In genomic region chr2:209771474-209772292, GRCh38 we compare ENCODE assay signal across 8 cellular contexts. TPM values are rescaled to one million over a fixed set of nuclear protein-coding genes. Genes with fewer than 3 reads are reported as not detected.
DNase-seq lines count a peak whose midpoint lies in the region; ATAC-seq and TF ChIP-seq lines count a peak whose summit lies in the region.

A gene with protein sequence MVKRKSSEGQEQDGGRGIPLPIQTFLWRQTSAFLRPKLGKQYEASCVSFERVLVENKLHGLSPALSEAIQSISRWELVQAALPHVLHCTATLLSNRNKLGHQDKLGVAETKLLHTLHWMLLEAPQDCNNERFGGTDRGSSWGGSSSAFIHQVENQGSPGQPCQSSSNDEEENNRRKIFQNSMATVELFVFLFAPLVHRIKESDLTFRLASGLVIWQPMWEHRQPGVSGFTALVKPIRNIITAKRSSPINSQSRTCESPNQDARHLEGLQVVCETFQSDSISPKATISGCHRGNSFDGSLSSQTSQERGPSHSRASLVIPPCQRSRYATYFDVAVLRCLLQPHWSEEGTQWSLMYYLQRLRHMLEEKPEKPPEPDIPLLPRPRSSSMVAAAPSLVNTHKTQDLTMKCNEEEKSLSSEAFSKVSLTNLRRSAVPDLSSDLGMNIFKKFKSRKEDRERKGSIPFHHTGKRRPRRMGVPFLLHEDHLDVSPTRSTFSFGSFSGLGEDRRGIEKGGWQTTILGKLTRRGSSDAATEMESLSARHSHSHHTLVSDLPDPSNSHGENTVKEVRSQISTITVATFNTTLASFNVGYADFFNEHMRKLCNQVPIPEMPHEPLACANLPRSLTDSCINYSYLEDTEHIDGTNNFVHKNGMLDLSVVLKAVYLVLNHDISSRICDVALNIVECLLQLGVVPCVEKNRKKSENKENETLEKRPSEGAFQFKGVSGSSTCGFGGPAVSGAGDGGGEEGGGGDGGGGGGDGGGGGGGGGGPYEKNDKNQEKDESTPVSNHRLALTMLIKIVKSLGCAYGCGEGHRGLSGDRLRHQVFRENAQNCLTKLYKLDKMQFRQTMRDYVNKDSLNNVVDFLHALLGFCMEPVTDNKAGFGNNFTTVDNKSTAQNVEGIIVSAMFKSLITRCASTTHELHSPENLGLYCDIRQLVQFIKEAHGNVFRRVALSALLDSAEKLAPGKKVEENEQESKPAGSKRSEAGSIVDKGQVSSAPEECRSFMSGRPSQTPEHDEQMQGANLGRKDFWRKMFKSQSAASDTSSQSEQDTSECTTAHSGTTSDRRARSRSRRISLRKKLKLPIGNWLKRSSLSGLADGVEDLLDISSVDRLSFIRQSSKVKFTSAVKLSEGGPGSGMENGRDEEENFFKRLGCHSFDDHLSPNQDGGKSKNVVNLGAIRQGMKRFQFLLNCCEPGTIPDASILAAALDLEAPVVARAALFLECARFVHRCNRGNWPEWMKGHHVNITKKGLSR (N-terminal part only) (plus strand): TSS chr2:209771832. CDS start chr2:209772073, 241 bp downstream.

- H3K4me1 Mint-ChIP-seq in activated naive CD8-positive, alpha-beta T cell treated with anti-CD3 and anti-CD28 coated beads, Interleukin-2, amount 10 ng/mL, durations not matched to agents 7 days and 5 days: no peaks in the 10 kb centered on the region

- H3K36me3 Mint-ChIP-seq in activated naive CD8-positive, alpha-beta T cell treated with anti-CD3 and anti-CD28 coated beads, Interleukin-2, amount 10 ng/mL, durations not matched to agents 7 days and 5 days: no peaks in the 10 kb centered on the region

- POLR2A ChIA-PET in activated naive CD8-positive, alpha-beta T cell treated with anti-CD3 and anti-CD28 coated beads, Interleukin-2, amount 10 ng/mL, durations not matched to agents 7 days and 5 days (lab: Charles Lee): no interaction called here

- no peak for TF ChIP-seq CTCF in AG10803 (conservative IDR thresholded peaks at IDR 0.05; ENCODE audit: low read length)

- no peak within 1 kb of the TSS for H3K4me3 Mint-ChIP-seq in activated naive CD8-positive, alpha-beta T cell treated with anti-CD3 and anti-CD28 coated beads, Interleukin-2, amount 10 ng/mL, durations not matched to agents 7 days and 5 days

- H3K27ac Mint-ChIP-seq in activated naive CD8-positive, alpha-beta T cell treated with anti-CD3 and anti-CD28 coated beads, Interleukin-2, amount 10 ng/mL, durations not matched to agents 7 days and 5 days: no peak within 1 kb of the TSS

- H3K9me3 Mint-ChIP-seq in activated naive CD8-positive, alpha-beta T cell treated with anti-CD3 and anti-CD28 coated beads, Interleukin-2, amount 10 ng/mL, durations not matched to agents 7 days and 5 days: no peaks in the 10 kb centered on the region

- peak within 1 kb of the TSS; percentile 28 for H3K4me3 ChIP-seq in AG10803 (ENCODE audit: low read length)

- DNase-seq in AG10803 (ENCODE audit: low read depth): peak; percentile 28
- peak; percentile 51 for DNase-seq in NCI-H2107 (lab: John Stamatoyannopoulos, UW)
- peak; percentile 57 for DNase-seq in activated naive CD8-positive, alpha-beta T cell treated with anti-CD3 and anti-CD28 coated beads, Interleukin-2, amount 10 ng/mL, durations not matched to agents 7 days and 5 days
- peak; percentile 66 for DNase-seq in glomerular visceral epithelial cell (ENCODE audit: extremely low spot score)
- DNase-seq in nucleus accumbens (lab: John Stamatoyannopoulos, UW): peak in 53 of 56 donors; percentile 6 to 81 (median 54)
- DNase-seq in SIG-M5 treated with dmso at 0.1 percent for 504 hours (lab: John Stamatoyannopoulos, UW; ENCODE audit: unreplicated experiment): no peak

- peaks cover 19% of the 10 kb centered on the region for H3K27me3 Mint-ChIP-seq in activated naive CD8-positive, alpha-beta T cell treated with anti-CD3 and anti-CD28 coated beads, Interleukin-2, amount 10 ng/mL, durations not matched to agents 7 days and 5 days

- ATAC-seq in GM19395 (IDR thresholded peaks at IDR 0.05; ENCODE audit: unreplicated experiment): peak; percentile 65
- no peak for ATAC-seq in activated naive CD8-positive, alpha-beta T cell treated with anti-CD3 and anti-CD28 coated beads, Interleukin-2, amount 10 ng/mL, durations not matched to agents 7 days and 5 days (ENCODE audit: low read depth)
- ATAC-seq in GM18519 (IDR thresholded peaks at IDR 0.05; ENCODE audit: low FRiP score, unreplicated experiment): no peak

RNA-seq across cellular contexts. Expression of the gene that starts here (rescaled TPM):
- not detected for total RNA-seq in activated naive CD8-positive, alpha-beta T cell treated with anti-CD3 and anti-CD28 coated beads, Interleukin-2, amount 10 ng/mL, durations not matched to agents 7 days and 5 days

Comparison
In these comparisons a context has a peak if more than half of its experiments do, and no peak if none do; other contexts are left out.
1. Peak in DNase-seq in activated naive CD8-positive, alpha-beta T cell treated with anti-CD3 and anti-CD28 coated beads, Interleukin-2, amount 10 ng/mL, durations not matched to agents 7 days and 5 days; RNA of the gene not detected or under 1 TPM.